17 cellular contexts compared by ENCODE assay signal in genomic region chr22:42433754-42434153, GRCh38. TPM values are rescaled to one million over a fixed set of nuclear protein-coding genes. Genes with fewer than 3 reads are reported as not detected.
DNase-seq lines count a peak whose midpoint lies in the region; ATAC-seq, FAIRE-seq and TF ChIP-seq lines count a peak whose summit lies in the region.
"Had no signal": no experiment of that assay in that cellular context is flagged by ENCODE, and none has a peak within 500 bp of the region (broad histone marks: within the 10 kb centered on the region; RNA-seq: fewer than 3 reads in every experiment).

No MANE protein-coding gene starts in this region.

- H3K27ac ChIP-seq in BLaER1 (peak overlapping the region; percentile 47; the same call in 1 of the 2 replicates), RWPE1 (peak overlapping the region; percentile 96), keratinocyte (ENCODE audit: control insufficient read depth, insufficient read depth, low read length) (no peak overlapping the region)
- H3K27ac ChIP-seq: cardiac muscle cell had no signal

- CTCF ChIA-PET in RWPE1 (lab: Yijun Ruan, JAX), result interaction anchor here (0.7 to 1.6 kb wide), 2 partner anchors 10 to 343 kb away, joined by 5 to 6 read pairs; partner anchors contain the start of gene NDUFA6
- CTCF ChIA-PET in activated CD4-positive, alpha-beta T cell treated with anti-CD3 and anti-CD28 coated beads for 36 hours (lab: Charles Lee), result no interaction called here
- CTCF ChIA-PET in activated CD8-positive, alpha-beta T cell treated with anti-CD3 and anti-CD28 coated beads for 36 hours (lab: Charles Lee), result interaction anchor here (2.0 kb wide), 1 partner anchor 11 kb away, joined by 10 read pairs; no protein-coding TSS in a partner anchor

- H3K36me3 Mint-ChIP-seq in activated CD4-positive, alpha-beta T cell treated with anti-CD3 and anti-CD28 coated beads for 36 hours (ENCODE audit: low read depth), result no peaks in the 10 kb centered on the region
- H3K36me3 Mint-ChIP-seq in activated CD8-positive, alpha-beta T cell treated with anti-CD3 and anti-CD28 coated beads for 36 hours (ENCODE audit: low read depth), result no peaks in the 10 kb centered on the region

- H2AFZ ChIP-seq in keratinocyte (ENCODE audit: control insufficient read depth, low read length), result no peak overlapping the region

- H3K27ac Mint-ChIP-seq in activated CD4-positive, alpha-beta T cell treated with anti-CD3 and anti-CD28 coated beads for 36 hours, result no peak overlapping the region
- H3K27ac Mint-ChIP-seq in activated CD8-positive, alpha-beta T cell treated with anti-CD3 and anti-CD28 coated beads for 36 hours, result no peak overlapping the region
- H3K27ac Mint-ChIP-seq: activated naive CD8-positive, alpha-beta T cell treated with anti-CD3 and anti-CD28 coated beads, Interleukin-2, amount 50 U/mL, for 24 hours; activated T-helper 1 cell treated with anti-CD3 and anti-CD28 coated beads, Interleukin-12 subunit alpha, Interleukin-12 subunit beta, Interleukin-2, Interleukin-4 antibody, amounts not matched to agents 30 ng/mL and 10 ng/mL and 1 ng/mL, durations not matched to agents 14 hours and 24 hours and 36 hours had no signal

- no peak for ATAC-seq in HG03196 (IDR thresholded peaks at IDR 0.05; ENCODE audit: unreplicated experiment)
- ATAC-seq in activated CD4-positive, alpha-beta T cell treated with anti-CD3 and anti-CD28 coated beads for 36 hours, result no peak
- no peak for ATAC-seq in activated CD8-positive, alpha-beta T cell treated with anti-CD3 and anti-CD28 coated beads for 36 hours
- ATAC-seq: activated naive CD8-positive, alpha-beta T cell treated with anti-CD3 and anti-CD28 coated beads, Interleukin-2, amount 50 U/mL, for 24 hours; left lobe of liver had no signal

- no peak overlapping the region for H3K9ac ChIP-seq in BLaER1
- H3K9ac ChIP-seq in keratinocyte (ENCODE audit: control insufficient read depth, extremely low read depth, insufficient read depth, low read length), result no peak overlapping the region

- no peak for TF ChIP-seq CTCF in RWPE1 (conservative IDR thresholded peaks at IDR 0.05; ENCODE audit: low read depth)
- no peak for TF ChIP-seq CTCF in keratinocyte (optimal IDR thresholded peaks at IDR 0.05 in 1 of 3, IDR thresholded peaks at IDR 0.05 in 1 of 3, conservative IDR thresholded peaks at IDR 0.05 in 1 of 3; ENCODE audit: extremely low read depth in 1 of 3, insufficient read depth in 2 of 3, low read length in 3 of 3)
- TF ChIP-seq CTCF in activated CD8-positive, alpha-beta T cell treated with anti-CD3 and anti-CD28 coated beads for 36 hours (IDR thresholded peaks at IDR 0.05), result no peak

- peak; percentile 69 for DNase-seq in NCI-H1092 (lab: John Stamatoyannopoulos, UW)
- peak; percentile 16 for DNase-seq in RWPE1 (ENCODE audit: low spot score)
- no peak for DNase-seq in keratinocyte (ENCODE audit: low read depth, low spot score)
- no peak for DNase-seq in activated CD4-positive, alpha-beta T cell treated with anti-CD3 and anti-CD28 coated beads for 36 hours
- no peak for DNase-seq in activated CD8-positive, alpha-beta T cell treated with anti-CD3 and anti-CD28 coated beads for 36 hours
- DNase-seq in T-helper 9 cell, result no peak
- DNase-seq: activated CD4-positive, alpha-beta T cell treated with anti-CD3 and anti-CD28 coated beads, Interleukin-2, amount 50 U/mL, for 48 hours; activated naive CD8-positive, alpha-beta T cell treated with anti-CD3 and anti-CD28 coated beads, Interleukin-2, amount 50 U/mL, for 24 hours; effector CD8-positive, alpha-beta T cell had no signal

- peaks cover 8% of the 10 kb centered on the region for H3K27me3 Mint-ChIP-seq in activated CD4-positive, alpha-beta T cell treated with anti-CD3 and anti-CD28 coated beads for 36 hours
- peaks cover 10% of the 10 kb centered on the region for H3K27me3 Mint-ChIP-seq in activated CD8-positive, alpha-beta T cell treated with anti-CD3 and anti-CD28 coated beads for 36 hours

- POLR2A ChIA-PET in RWPE1 (lab: Yijun Ruan, JAX; ENCODE audit: low non-redundant PET), result interaction anchor here (0.6 kb wide), 1 partner anchor 91 kb away, joined by 7 read pairs; no protein-coding TSS in a partner anchor
- POLR2A ChIA-PET in activated CD4-positive, alpha-beta T cell treated with anti-CD3 and anti-CD28 coated beads for 36 hours (lab: Charles Lee), result interaction anchor here (0.5 kb wide), 1 partner anchor 40 kb away, joined by 4 read pairs; no protein-coding TSS in a partner anchor
- POLR2A ChIA-PET in activated CD8-positive, alpha-beta T cell treated with anti-CD3 and anti-CD28 coated beads for 36 hours (lab: Charles Lee), result no interaction called here

- H3K4me3 ChIP-seq in BLaER1 (no peak overlapping the region), keratinocyte (ENCODE audit: control insufficient read depth in 2 of 3, extremely low read depth in 1 of 3, insufficient read depth in 2 of 3, low read depth in 1 of 3, low read length in 3 of 3) (no peak overlapping the region)
- H3K4me3 ChIP-seq: cardiac muscle cell had no signal

- 0 out of 2 replicates have a peak, but pooled peaks cover 5% of the 10 kb centered on the region for H4K20me1 ChIP-seq in BLaER1
- H4K20me1 ChIP-seq in keratinocyte (ENCODE audit: control insufficient read depth, extremely low read depth, insufficient read depth, low read length), result no peaks in the 10 kb centered on the region

- no peaks in the 10 kb centered on the region for H3K9me3 Mint-ChIP-seq in activated CD4-positive, alpha-beta T cell treated with anti-CD3 and anti-CD28 coated beads for 36 hours (ENCODE audit: low read depth)
- no peaks in the 10 kb centered on the region for H3K9me3 Mint-ChIP-seq in activated CD8-positive, alpha-beta T cell treated with anti-CD3 and anti-CD28 coated beads for 36 hours
- H3K9me3 Mint-ChIP-seq: activated naive CD8-positive, alpha-beta T cell treated with anti-CD3 and anti-CD28 coated beads, Interleukin-2, amount 50 U/mL, for 24 hours; activated T-helper 1 cell treated with anti-CD3 and anti-CD28 coated beads, Interleukin-12 subunit alpha, Interleukin-12 subunit beta, Interleukin-2, Interleukin-4 antibody, amounts not matched to agents 30 ng/mL and 10 ng/mL and 1 ng/mL, durations not matched to agents 14 hours and 24 hours and 36 hours had no signal

- peaks cover 9% of the 10 kb centered on the region for H3K4me1 Mint-ChIP-seq in activated CD4-positive, alpha-beta T cell treated with anti-CD3 and anti-CD28 coated beads for 36 hours
- peaks cover 10% of the 10 kb centered on the region for H3K4me1 Mint-ChIP-seq in activated CD8-positive, alpha-beta T cell treated with anti-CD3 and anti-CD28 coated beads for 36 hours (ENCODE audit: low read depth)

- no peaks in the 10 kb centered on the region for H3K27me3 ChIP-seq in BLaER1
- H3K27me3 ChIP-seq in keratinocyte (ENCODE audit: control insufficient read depth, extremely low read depth, insufficient read depth, low read length), result peaks cover 40% of the 10 kb centered on the region
- H3K27me3 ChIP-seq: cardiac muscle cell had no signal

- H3K79me2 ChIP-seq in keratinocyte (ENCODE audit: control insufficient read depth, insufficient read depth, low read length), result no peaks in the 10 kb centered on the region

- H3K9me3 ChIP-seq in BLaER1, result no peaks in the 10 kb centered on the region
- no peaks in the 10 kb centered on the region for H3K9me3 ChIP-seq in keratinocyte (ENCODE audit: control insufficient read depth, low read depth, low read length)

- no peak overlapping the region for H3K4me3 Mint-ChIP-seq in activated CD4-positive, alpha-beta T cell treated with anti-CD3 and anti-CD28 coated beads for 36 hours
- no peak overlapping the region for H3K4me3 Mint-ChIP-seq in activated CD8-positive, alpha-beta T cell treated with anti-CD3 and anti-CD28 coated beads for 36 hours
- H3K4me3 Mint-ChIP-seq: activated naive CD8-positive, alpha-beta T cell treated with anti-CD3 and anti-CD28 coated beads, Interleukin-2, amount 50 U/mL, for 24 hours; activated T-helper 1 cell treated with anti-CD3 and anti-CD28 coated beads, Interleukin-12 subunit alpha, Interleukin-12 subunit beta, Interleukin-2, Interleukin-4 antibody, amounts not matched to agents 30 ng/mL and 10 ng/mL and 1 ng/mL, durations not matched to agents 14 hours and 24 hours and 36 hours had no signal

- dilution Hi-C loops in keratinocyte (cut with MboI; ENCODE audit: extremely low pct_ligation_motif_present, low sequenced_read_pairs), result no loop called here

- peak; percentile 87 for FAIRE-seq in keratinocyte (lab: Jason Lieb, UNC)
- FAIRE-seq: D721Med, GM18507, RCC 7860 had no signal

- H3K4me1 ChIP-seq in BLaER1 (peaks cover 92% of the 10 kb centered on the region), keratinocyte (ENCODE audit: control insufficient read depth, extremely low read depth, insufficient read depth, low read length) (peaks cover 27% of the 10 kb centered on the region)

- intact Hi-C loops in activated CD4-positive, alpha-beta T cell treated with anti-CD3 and anti-CD28 coated beads for 36 hours (cut with DNase I, micrococcal nuclease), result no loop called here
- intact Hi-C loops in activated CD8-positive, alpha-beta T cell treated with anti-CD3 and anti-CD28 coated beads for 36 hours (cut with micrococcal nuclease), result loop anchor here (10.0 kb wide), 1 partner anchor 349 kb away; no protein-coding TSS in a partner anchor

- H3K4me2 ChIP-seq in BLaER1 (peak overlapping the region; percentile 97), keratinocyte (ENCODE audit: control insufficient read depth, extremely low read depth, insufficient read depth, low read depth, low read length) (peak overlapping the region; percentile 2)

- H3K36me3 ChIP-seq in BLaER1, result no peaks in the 10 kb centered on the region
- H3K36me3 ChIP-seq in keratinocyte (ENCODE audit: control insufficient read depth in 2 of 2, extremely low read depth in 1 of 2, insufficient read depth in 2 of 2, low read length in 2 of 2), result no peaks in the 10 kb centered on the region
- H3K36me3 ChIP-seq: cardiac muscle cell had no signal

- no peaks in the 10 kb centered on the region for H3K9me1 ChIP-seq in keratinocyte (ENCODE audit: control insufficient read depth, extremely low read depth, insufficient read depth, low read length)

RNA-seq across cellular contexts. Expression of gene NFAM1, which starts 1.6 kb away (rescaled TPM):
- polyA plus RNA-seq in keratinocyte, result 0.05 TPM in 1 of 3 replicates, not detected in the others
- not detected for polyA plus RNA-seq in keratinocyte (2011; ENCODE audit: low read depth)
- 0.03 and 0.05 TPM in 2 replicates for polyA plus RNA-seq in keratinocyte (2011; cell fraction: cytosol; rRNA removed)
- polyA plus RNA-seq in keratinocyte (2011; cell fraction: nucleus; rRNA removed), result 0.01 and 0.09 TPM in 2 replicates
- 0.01 TPM in 1 of 2 replicates, not detected in the other for polyA plus RNA-seq in keratinocyte (2012; ENCODE audit: low replicate concordance)
- 0.16 TPM in 1 of 3 replicates, not detected in the others for polyA minus RNA-seq in keratinocyte
- not detected for polyA minus RNA-seq in keratinocyte (2011; cell fraction: cytosol; rRNA and poly(A)+ RNA removed)
- polyA minus RNA-seq in keratinocyte (2011; cell fraction: nucleus; rRNA and poly(A)+ RNA removed), result not detected in 2 replicates
- total RNA-seq in activated CD4-positive, alpha-beta T cell treated with anti-CD3 and anti-CD28 coated beads for 36 hours, result under 1 TPM; 0.11 to 0.21 TPM
- under 1 TPM in 1 of 2 experiments, not detected in 1; 0.16 TPM for total RNA-seq in activated CD8-positive, alpha-beta T cell treated with anti-CD3 and anti-CD28 coated beads for 36 hours

Comparison
In these comparisons a context has a peak if more than half of its experiments do, and no peak if none do; other contexts are left out.
1. DNase-seq: peak in NCI-H1092 (single experiment) and RWPE1 (single experiment); none in keratinocyte (single experiment), activated CD4-positive, alpha-beta T cell treated with anti-CD3 and anti-CD28 coated beads for 36 hours (single experiment), activated CD8-positive, alpha-beta T cell treated with anti-CD3 and anti-CD28 coated beads for 36 hours (single experiment) and T-helper 9 cell (single experiment).